Comparison of ENCODE assay signal across 15 cellular contexts in genomic region chr5:44002381-44002901, GRCh38.
DNase-seq lines count a peak whose midpoint lies in the region; ATAC-seq, FAIRE-seq and TF ChIP-seq lines count a peak whose summit lies in the region.
"Had no signal": no experiment of that assay in that cellular context is flagged by ENCODE, and none has a peak within 500 bp of the region (broad histone marks: within the 10 kb centered on the region; RNA-seq: fewer than 3 reads in every experiment).

No MANE protein-coding gene starts in this region.

- peaks cover 33% of the 10 kb centered on the region for H3K4me1 ChIP-seq in SJSA1 (replicated peaks)
- H3K4me1 ChIP-seq: Peyer's patch had no signal

- peak; percentile 97 for FAIRE-seq in H54 (lab: Jason Lieb, UNC)
- FAIRE-seq: GM18507 had no signal

- no peak overlapping the region for H3K4me3 ChIP-seq in SJSA1
- H3K4me3 ChIP-seq: Peyer's patch had no signal

- ATAC-seq in GM18870 (IDR thresholded peaks at IDR 0.05; ENCODE audit: unreplicated experiment), result no peak
- ATAC-seq: left ventricle myocardium superior had no signal

- no peak for TF ChIP-seq POLR2A in H54 (IDR thresholded peaks at IDR 0.05; ENCODE audit: low read depth, low read length)

- H3K9me3 ChIP-seq in SJSA1 (replicated peaks), result no peaks in the 10 kb centered on the region

- H3K36me3 ChIP-seq in SJSA1, result no peaks in the 10 kb centered on the region
- H3K36me3 ChIP-seq: Peyer's patch had no signal

- H3K27me3 ChIP-seq in SJSA1 (replicated peaks), result no peaks in the 10 kb centered on the region
- H3K27me3 ChIP-seq: Peyer's patch had no signal

- DNase-seq in A172 (ENCODE audit: low spot score), result peak; percentile 61
- DNase-seq in H54 (ENCODE audit: insufficient read length, low spot score), result peak; percentile 16
- DNase-seq in SJSA1 (ENCODE audit: low read depth in 1 of 2, low spot score in 2 of 2), result peak; percentile 72 to 82
- DNase-seq in iris pigment epithelial cell (ENCODE audit: low read depth), result peak; percentile 7
- DNase-seq in inferior parietal cortex (ENCODE audit: extremely low spot score), result no peak
- no peak for DNase-seq in hypothalamus (lab: John Stamatoyannopoulos, UW)
- no peak for DNase-seq in pons (ENCODE audit: low spot score)
- DNase-seq: activated CD8-positive, alpha-beta memory T cell treated with anti-CD3 and anti-CD28 coated beads, Interleukin-2, amount 50 U/mL, for 4 hours; activated naive CD8-positive, alpha-beta T cell treated with anti-CD3 and anti-CD28 coated beads, Interleukin-2, amount 10 ng/mL, durations not matched to agents 7 days and 5 days; dermis blood vessel endothelial cell; left ventricle myocardium superior; Peyer's patch; stimulated activated CD8-positive, alpha-beta memory T cell treated with anti-CD3 and anti-CD28 coated beads, Interleukin-4, amount 100 ng/mL, for 48 hours had no signal

- H3K27ac ChIP-seq in SJSA1, result peak overlapping the region; percentile 31
- H3K27ac ChIP-seq: Peyer's patch had no signal

Comparison
In these comparisons a context has a peak if more than half of its experiments do, and no peak if none do; other contexts are left out.
1. DNase-seq: peak in A172 (single experiment), H54 (single experiment), SJSA1 (2 of 2) and iris pigment epithelial cell (single experiment); none in inferior parietal cortex (single experiment), hypothalamus (0 of 51) and pons (single experiment).